In genomic region chr2:74728842-74729241, GRCh38 we compare ENCODE assay signal across 6 cellular contexts.
"Had no signal": no experiment of that assay in that cellular context is flagged by ENCODE, and none has a peak within 500 bp of the region (broad histone marks: within the 10 kb centered on the region; RNA-seq: fewer than 3 reads in every experiment).

No MANE protein-coding gene starts in this region.

- H3K27ac ChIP-seq: HL-60 had no signal

- FAIRE-seq: HTR-8/SVneo, K562 had no signal

- DNase-seq: IMR-90, KBM-7, KG1 had no signal

- ATAC-seq: K562 had no signal

- H3K4me3 ChIP-seq: K562 had no signal
